ENCODE assay signal across 17 cellular contexts in genomic region chr6:23784313-23784919, GRCh38.
DNase-seq lines count a peak whose midpoint lies in the region; TF ChIP-seq lines count a peak whose summit lies in the region.
"Had no signal": no experiment of that assay in that cellular context is flagged by ENCODE, and none has a peak within 500 bp of the region (broad histone marks: within the 10 kb centered on the region; RNA-seq: fewer than 3 reads in every experiment).

No MANE protein-coding gene starts in this region.

- no peaks in the 10 kb centered on the region for H3K27me3 Mint-ChIP-seq in nephron (ENCODE audit: low read depth)
- H3K27me3 Mint-ChIP-seq: B cell; CD4-positive, CD25-positive, alpha-beta regulatory T cell had no signal

- peaks cover 46% of the 10 kb centered on the region for H3K4me1 Mint-ChIP-seq in nephron
- H3K4me1 Mint-ChIP-seq: B cell; CD4-positive, CD25-positive, alpha-beta regulatory T cell had no signal

- H3K36me3 Mint-ChIP-seq in nephron (ENCODE audit: low read depth): no peaks in the 10 kb centered on the region
- H3K36me3 Mint-ChIP-seq: CD4-positive, CD25-positive, alpha-beta regulatory T cell had no signal

- TF ChIP-seq CTCF in nephron (IDR thresholded peaks at IDR 0.05; ENCODE audit: unreplicated experiment in 3 of 3): no peak

- DNase-seq in NCI-H1694 (lab: John Stamatoyannopoulos, UW): peak; percentile 48
- peak; percentile 22 for DNase-seq in NCI-H82 treated with DMSO at 0.1 percent for 48 hours (lab: John Stamatoyannopoulos, UW; ENCODE audit: unreplicated experiment)
- peak; percentile 30 for DNase-seq in fibroblast of gingiva (ENCODE audit: low read depth)
- no peak for DNase-seq in NCI-H1092 treated with DMSO at 0.1 percent for 48 hours (lab: John Stamatoyannopoulos, UW)
- DNase-seq in foreskin melanocyte: no peak
- no peak for DNase-seq in kidney glomerular epithelial cell (lab: John Stamatoyannopoulos, UW)
- DNase-seq in T-helper 9 cell: no peak
- DNase-seq: Caco-2; CD4-positive, CD25-positive, alpha-beta regulatory T cell; DMS53; HCEC 1CT; NCI-H1417; NCI-H2029 treated with DMSO at 0.1 percent for 48 hours; NCI-H510A treated with DMSO at 0.1 percent for 48 hours; Peyer's patch had no signal

- peak overlapping the region; percentile 89 to 96 (median 89) for H3K27ac Mint-ChIP-seq in nephron
- H3K27ac Mint-ChIP-seq: B cell; CD4-positive, CD25-positive, alpha-beta regulatory T cell had no signal

- peak overlapping the region in 1 of 3 experiments; percentile 25 for H3K4me3 Mint-ChIP-seq in nephron
- H3K4me3 Mint-ChIP-seq: B cell; CD4-positive, CD25-positive, alpha-beta regulatory T cell had no signal

- H3K9me3 Mint-ChIP-seq in nephron: no peaks in the 10 kb centered on the region

Comparison
In these comparisons a context has a peak if more than half of its experiments do, and no peak if none do; other contexts are left out.
1. DNase-seq: peak in NCI-H1694 (single experiment), NCI-H82 treated with DMSO at 0.1 percent for 48 hours (single experiment) and fibroblast of gingiva (single experiment); none in NCI-H1092 treated with DMSO at 0.1 percent for 48 hours (single experiment), foreskin melanocyte (single experiment), kidney glomerular epithelial cell (single experiment) and T-helper 9 cell (single experiment).